Comparison of ENCODE assay signal across 2 cellular contexts in genomic region chr11:36493332-36493731, GRCh38.
A peak's percentile ranks its signal among the peaks of the same experiment; 100 is the strongest.
TF ChIP-seq lines count a peak whose summit lies in the region.

No MANE protein-coding gene starts in this region.

TF ChIP-seq in HepG2, 621 proteins besides CTCF, POLR2A, EP300 and RAD21:
- peak; percentile 64 for TF ChIP-seq ZBTB40 (IDR thresholded peaks at IDR 0.05)
- peak; percentile 88; the same call in 1 of the 2 replicates for TF ChIP-seq ZBTB40 (CRISPR knock-in tag; IDR thresholded peaks at IDR 0.05)
- TF ChIP-seq NFATC3 (CRISPR knock-in tag; IDR thresholded peaks at IDR 0.05), result no peak
- TF ChIP-seq FOXM1 (CRISPR knock-in tag; IDR thresholded peaks at IDR 0.05), result no peak

TF ChIP-seq in K562, 482 proteins besides CTCF, POLR2A, EP300 and RAD21:
- no peak for TF ChIP-seq TFAP4 (CRISPR knock-in tag; IDR thresholded peaks at IDR 0.05; ENCODE audit: borderline replicate concordance)
- peak; percentile 96 for TF ChIP-seq ZBTB40 (IDR thresholded peaks at IDR 0.05)
- TF ChIP-seq ZBTB40 (CRISPR knock-in tag; IDR thresholded peaks at IDR 0.05), result peak; percentile 93
